ENCODE assay signal across 9 cellular contexts in genomic region chr19:3135961-3136683, GRCh38. TPM values are rescaled to one million over a fixed set of nuclear protein-coding genes. Genes with fewer than 3 reads are reported as not detected.
DNase-seq lines count a peak whose midpoint lies in the region; ATAC-seq and TF ChIP-seq lines count a peak whose summit lies in the region.
"Had no signal": no experiment of that assay in that cellular context is flagged by ENCODE, and none has a peak within 500 bp of the region (broad histone marks: within the 10 kb centered on the region; RNA-seq: fewer than 3 reads in every experiment).

Gene GNA15, plus strand, starts transcription at chr19:3136033. Its CDS starts 418 bp downstream, at chr19:3136451.

- TF ChIP-seq POLR2A in lower leg skin (IDR thresholded peaks at IDR 0.05), result no peak

- peak; percentile 67 for DNase-seq in activated naive CD4-positive, alpha-beta T cell treated with anti-CD3 and anti-CD28 coated beads for 36 hours
- DNase-seq in activated naive CD4-positive, alpha-beta T cell treated with anti-CD3 and anti-CD28 coated beads, Interleukin-2, amount 50 U/mL, for 16 hours, result no peak
- peak; percentile 48 to 63 for DNase-seq in activated T-cell treated with anti-CD3 and anti-CD28 coated beads, Interleukin-2, amount 50 U/mL, for 48 hours
- no peak for DNase-seq in lower leg skin (ENCODE audit: low spot score in 2 of 2)
- DNase-seq in ureter (ENCODE audit: low spot score), result peak; percentile 83
- DNase-seq in cortex of kidney (lab: John Stamatoyannopoulos, UW), result no peak
- no peak for DNase-seq in SHP77 (lab: John Stamatoyannopoulos, UW)

- CTCF ChIA-PET in activated naive CD4-positive, alpha-beta T cell treated with anti-CD3 and anti-CD28 coated beads for 36 hours (lab: Charles Lee), result interaction anchor here (0.6 to 1.1 kb wide), 3 partner anchors 23 to 33 kb away, joined by 4 to 5 read pairs (median 4); no protein-coding TSS in a partner anchor

- peaks cover 36% of the 10 kb centered on the region for H3K4me1 Mint-ChIP-seq in activated naive CD4-positive, alpha-beta T cell treated with anti-CD3 and anti-CD28 coated beads for 36 hours (ENCODE audit: low read depth)

- no peak for ATAC-seq in HG03520 (IDR thresholded peaks at IDR 0.05; ENCODE audit: unreplicated experiment)

- no peak for TF ChIP-seq CTCF in lower leg skin (IDR thresholded peaks at IDR 0.05)

- H3K27me3 Mint-ChIP-seq in activated naive CD4-positive, alpha-beta T cell treated with anti-CD3 and anti-CD28 coated beads for 36 hours (ENCODE audit: low read depth), result peaks cover 7% of the 10 kb centered on the region

- intact Hi-C loops in activated naive CD4-positive, alpha-beta T cell treated with anti-CD3 and anti-CD28 coated beads for 36 hours (cut with micrococcal nuclease), result no loop called here
- intact Hi-C loops in lower leg skin (cut with DNase I; ENCODE audit: low total_unique reads), result no loop called here

- H3K9me3 Mint-ChIP-seq in activated naive CD4-positive, alpha-beta T cell treated with anti-CD3 and anti-CD28 coated beads for 36 hours, result no peaks in the 10 kb centered on the region

- peaks cover 2% of the 10 kb centered on the region for H3K36me3 Mint-ChIP-seq in activated naive CD4-positive, alpha-beta T cell treated with anti-CD3 and anti-CD28 coated beads for 36 hours (ENCODE audit: low read depth)

- H3K27ac Mint-ChIP-seq in activated naive CD4-positive, alpha-beta T cell treated with anti-CD3 and anti-CD28 coated beads for 36 hours, result peak within 1 kb of the TSS; percentile 46

- 37 to 47% methylated on average over 25 to 32 of the region's 40 CpGs for WGBS in lower leg skin, 2 donors

- H3K4me3 Mint-ChIP-seq in activated naive CD4-positive, alpha-beta T cell treated with anti-CD3 and anti-CD28 coated beads for 36 hours, result peak within 1 kb of the TSS; percentile 69

- peak within 1 kb of the TSS; percentile 52 for H3K4me3 ChIP-seq in lower leg skin (ENCODE audit: low read depth, poor library complexity, severe bottlenecking)

RNA-seq across cellular contexts. Expression of gene GNA15, which starts in this region (rescaled TPM):
- total RNA-seq in activated naive CD4-positive, alpha-beta T cell treated with anti-CD3 and anti-CD28 coated beads for 36 hours, result 10 to 100 TPM; 26.6 to 28.4 TPM
- total RNA-seq in lower leg skin (100 to 1,000 TPM in 1 of 4 donors, 10 to 100 TPM in 3; 74.3 to 105 (median 84.2) TPM), ureter (28.5 TPM)
- total RNA-seq: SK-MEL-5 had no signal

Comparison
In these comparisons a context has a peak if more than half of its experiments do, and no peak if none do; other contexts are left out.
1. DNase-seq: peak in activated naive CD4-positive, alpha-beta T cell treated with anti-CD3 and anti-CD28 coated beads for 36 hours (single experiment), activated T-cell treated with anti-CD3 and anti-CD28 coated beads, Interleukin-2, amount 50 U/mL, for 48 hours (2 of 2) and ureter (single experiment); none in activated naive CD4-positive, alpha-beta T cell treated with anti-CD3 and anti-CD28 coated beads, Interleukin-2, amount 50 U/mL, for 16 hours (single experiment), lower leg skin (0 of 2), cortex of kidney (single experiment) and SHP77 (0 of 2).